ENCODE assay signal across 1 cellular context in the genomic region with DNA sequence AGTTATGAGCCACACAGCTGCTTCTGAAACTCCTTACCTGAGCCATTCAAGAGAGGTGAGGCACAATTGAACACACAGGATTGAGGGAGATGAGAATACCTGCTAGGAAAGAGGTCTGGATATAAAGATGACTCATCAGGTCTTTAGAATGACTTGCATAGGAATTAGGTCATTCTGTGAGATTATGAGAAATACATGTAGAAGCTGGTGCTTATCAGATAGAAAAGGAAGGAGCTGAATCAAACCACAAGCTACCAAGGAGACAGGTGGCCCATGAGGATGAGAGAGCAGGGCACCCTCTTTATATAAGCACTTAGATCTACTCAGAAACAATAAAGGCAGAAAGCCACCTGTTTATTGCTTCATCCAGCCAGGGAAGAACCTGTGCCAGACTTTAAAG.
TF ChIP-seq lines count a peak whose summit lies in the region.

No MANE protein-coding gene starts in this region.

TF ChIP-seq in K562, 482 proteins besides CTCF, POLR2A, EP300 and RAD21 (continued from another document):
- TF ChIP-seq ATF1 (CRISPR knock-in tag; IDR thresholded peaks at IDR 0.05): no peak
- TF ChIP-seq ATF1 (tag; IDR thresholded peaks at IDR 0.05): no peak
- TF ChIP-seq PTBP1 (IDR thresholded peaks at IDR 0.05; ENCODE audit: low read depth, low read length): no peak
- TF ChIP-seq MAFG (tag; conservative IDR thresholded peaks at IDR 0.05): peak; percentile 81
- TF ChIP-seq JUNB (CRISPR knock-in tag; conservative IDR thresholded peaks at IDR 0.05): 0 out of 2 replicates have a peak, but pooled peaks have one; percentile 29
- peak; percentile 88 for TF ChIP-seq ZNF316 (IDR thresholded peaks at IDR 0.05)
- TF ChIP-seq SMARCA4 (IDR thresholded peaks at IDR 0.05): peak; percentile 40; the same call in 1 of the 2 replicates
- peak; percentile 24; the same call in 1 of the 2 replicates for TF ChIP-seq MAFF (IDR thresholded peaks at IDR 0.05; ENCODE audit: low read length)
- peak; percentile 44; the same call in 1 of the 2 replicates for TF ChIP-seq ARID1B (IDR thresholded peaks at IDR 0.05)
- peak; percentile 84 for TF ChIP-seq FOSL1 (tag; conservative IDR thresholded peaks at IDR 0.05)
- 0 out of 2 replicates have a peak, but pooled peaks have one; percentile 20 for TF ChIP-seq NFE2L1 (tag; IDR thresholded peaks at IDR 0.05; ENCODE audit: borderline replicate concordance, low read depth)
- no peak for TF ChIP-seq RBFOX2 (IDR thresholded peaks at IDR 0.05; ENCODE audit: low read depth, low read length)
- TF ChIP-seq JUN (IDR thresholded peaks at IDR 0.05; ENCODE audit: borderline replicate concordance, low read depth, low read length): 0 out of 2 replicates have a peak, but pooled peaks have one; percentile 47
- no peak for TF ChIP-seq JUN (CRISPR knock-in tag; IDR thresholded peaks at IDR 0.05; ENCODE audit: borderline replicate concordance)
- TF ChIP-seq DPF2 (IDR thresholded peaks at IDR 0.05): peak; percentile 37; the same call in 1 of the 2 replicates
- peak; percentile 71 for TF ChIP-seq NFE2 (IDR thresholded peaks at IDR 0.05; ENCODE audit: low read depth)
- no peak for TF ChIP-seq HDGF (IDR thresholded peaks at IDR 0.05)
- TF ChIP-seq, protein P1, sequence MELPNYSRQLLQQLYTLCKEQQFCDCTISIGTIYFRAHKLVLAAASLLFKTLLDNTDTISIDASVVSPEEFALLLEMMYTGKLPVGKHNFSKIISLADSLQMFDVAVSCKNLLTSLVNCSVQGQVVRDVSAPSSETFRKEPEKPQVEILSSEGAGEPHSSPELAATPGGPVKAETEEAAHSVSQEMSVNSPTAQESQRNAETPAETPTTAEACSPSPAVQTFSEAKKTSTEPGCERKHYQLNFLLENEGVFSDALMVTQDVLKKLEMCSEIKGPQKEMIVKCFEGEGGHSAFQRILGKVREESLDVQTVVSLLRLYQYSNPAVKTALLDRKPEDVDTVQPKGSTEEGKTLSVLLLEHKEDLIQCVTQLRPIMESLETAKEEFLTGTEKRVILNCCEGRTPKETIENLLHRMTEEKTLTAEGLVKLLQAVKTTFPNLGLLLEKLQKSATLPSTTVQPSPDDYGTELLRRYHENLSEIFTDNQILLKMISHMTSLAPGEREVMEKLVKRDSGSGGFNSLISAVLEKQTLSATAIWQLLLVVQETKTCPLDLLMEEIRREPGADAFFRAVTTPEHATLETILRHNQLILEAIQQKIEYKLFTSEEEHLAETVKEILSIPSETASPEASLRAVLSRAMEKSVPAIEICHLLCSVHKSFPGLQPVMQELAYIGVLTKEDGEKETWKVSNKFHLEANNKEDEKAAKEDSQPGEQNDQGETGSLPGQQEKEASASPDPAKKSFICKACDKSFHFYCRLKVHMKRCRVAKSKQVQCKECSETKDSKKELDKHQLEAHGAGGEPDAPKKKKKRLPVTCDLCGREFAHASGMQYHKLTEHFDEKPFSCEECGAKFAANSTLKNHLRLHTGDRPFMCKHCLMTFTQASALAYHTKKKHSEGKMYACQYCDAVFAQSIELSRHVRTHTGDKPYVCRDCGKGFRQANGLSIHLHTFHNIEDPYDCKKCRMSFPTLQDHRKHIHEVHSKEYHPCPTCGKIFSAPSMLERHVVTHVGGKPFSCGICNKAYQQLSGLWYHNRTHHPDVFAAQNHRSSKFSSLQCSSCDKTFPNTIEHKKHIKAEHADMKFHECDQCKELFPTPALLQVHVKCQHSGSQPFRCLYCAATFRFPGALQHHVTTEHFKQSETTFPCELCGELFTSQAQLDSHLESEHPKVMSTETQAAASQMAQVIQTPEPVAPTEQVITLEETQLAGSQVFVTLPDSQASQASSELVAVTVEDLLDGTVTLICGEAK (IDR thresholded peaks at IDR 0.05): no peak
- TF ChIP-seq, protein P1 (CRISPR knock-in tag; IDR thresholded peaks at IDR 0.05): no peak
- peak; percentile 89 for TF ChIP-seq C11orf30 (IDR thresholded peaks at IDR 0.05; ENCODE audit: low read depth)
- no peak for TF ChIP-seq PRPF4 (IDR thresholded peaks at IDR 0.05; ENCODE audit: insufficient read depth, low read depth, low read length, poor library complexity, severe bottlenecking)
